Comparison of ENCODE assay signal across 1 cellular context in genomic region chr3:52034651-52035050, GRCh38.
A peak's percentile ranks its signal among the peaks of the same experiment; 100 is the strongest.
TF ChIP-seq lines count a peak whose summit lies in the region.

No MANE protein-coding gene starts in this region.

TF ChIP-seq in K562, 482 proteins besides CTCF, POLR2A, EP300 and RAD21:
- TF ChIP-seq ZFP36 (IDR thresholded peaks at IDR 0.05; ENCODE audit: low read depth, low read length, partially characterized antibody) (peak; percentile 92), FOXJ3 (CRISPR knock-in tag; IDR thresholded peaks at IDR 0.05) (no peak)
